10 cellular contexts compared by ENCODE assay signal in genomic region chr3:149902498-149903139, GRCh38.
A peak's percentile ranks its signal among the peaks of the same experiment; 100 is the strongest.
DNase-seq lines count a peak whose midpoint lies in the region; TF ChIP-seq lines count a peak whose summit lies in the region.
"Had no signal": no experiment of that assay in that cellular context is flagged by ENCODE, and none has a peak within 500 bp of the region (broad histone marks: within the 10 kb centered on the region; RNA-seq: fewer than 3 reads in every experiment).

No MANE protein-coding gene starts in this region.

- in situ Hi-C loops in GM13977 (cut with MboI; ENCODE audit: low pct_unique_long_range_greater_than_20kb, low sequenced_read_pairs, unreplicated experiment), result no loop called here

- no peak overlapping the region for H3K4me3 Mint-ChIP-seq in progenitor cell of endocrine pancreas (ENCODE audit: low read depth)

- no peaks in the 10 kb centered on the region for H3K4me1 Mint-ChIP-seq in progenitor cell of endocrine pancreas (ENCODE audit: low read depth)

- H3K9me3 ChIP-seq in BE2C, result no peaks in the 10 kb centered on the region
- H3K9me3 ChIP-seq: left lung had no signal

- H3K27me3 ChIP-seq in BE2C, result no peaks in the 10 kb centered on the region
- H3K27me3 ChIP-seq: left lung had no signal

- TF ChIP-seq CTCF in BE2C (IDR thresholded peaks at IDR 0.05; ENCODE audit: low read depth, low read length) (peak; percentile 37), progenitor cell of endocrine pancreas (IDR thresholded peaks at IDR 0.05; ENCODE audit: unreplicated experiment) (no peak), GM13977 (IDR thresholded peaks at IDR 0.05; ENCODE audit: extremely low read depth, insufficient read depth, missing control alignments) (no peak)

- no peak for DNase-seq in BE2C
- peak; percentile 27 for DNase-seq in HCEC 1CT
- DNase-seq in SW480 (ENCODE audit: low spot score), result peak; percentile 17
- DNase-seq in kidney glomerular epithelial cell (lab: John Stamatoyannopoulos, UW), result peak; percentile 12
- DNase-seq in progenitor cell of endocrine pancreas (ENCODE audit: low spot score, unreplicated experiment), result no peak
- DNase-seq in GM13977 (ENCODE audit: low spot score), result no peak
- DNase-seq in 8988T, result no peak
- DNase-seq: left lung, NCI-H1930, SHP77 treated with DMSO at 0.1 percent for 48 hours had no signal

- peaks cover 21% of the 10 kb centered on the region for H3K4me1 ChIP-seq in BE2C
- H3K4me1 ChIP-seq: left lung had no signal

- H3K4me3 ChIP-seq in BE2C (ENCODE audit: low read depth, low read length), result peak overlapping the region; percentile 36
- H3K4me3 ChIP-seq: left lung had no signal

- H3K36me3 Mint-ChIP-seq in progenitor cell of endocrine pancreas (ENCODE audit: insufficient read depth), result no peaks in the 10 kb centered on the region

- no peaks in the 10 kb centered on the region for H3K36me3 ChIP-seq in BE2C

- H3K27ac Mint-ChIP-seq in progenitor cell of endocrine pancreas, result no peak overlapping the region

- no peaks in the 10 kb centered on the region for H3K27me3 Mint-ChIP-seq in progenitor cell of endocrine pancreas

- no peaks in the 10 kb centered on the region for H3K9me3 Mint-ChIP-seq in progenitor cell of endocrine pancreas (ENCODE audit: low read depth)

Comparison
In these comparisons a context has a peak if more than half of its experiments do, and no peak if none do; other contexts are left out.
1. DNase-seq: peak in HCEC 1CT (single experiment), SW480 (single experiment) and kidney glomerular epithelial cell (single experiment); none in BE2C (single experiment), progenitor cell of endocrine pancreas (single experiment), GM13977 (single experiment) and 8988T (single experiment).